In genomic region chr6:127950566-127951141, GRCh38 we compare ENCODE assay signal across 10 cellular contexts. TPM values are rescaled to one million over a fixed set of nuclear protein-coding genes. Genes with fewer than 3 reads are reported as not detected.
DNase-seq lines count a peak whose midpoint lies in the region; ATAC-seq and TF ChIP-seq lines count a peak whose summit lies in the region.
"Had no signal": no experiment of that assay in that cellular context is flagged by ENCODE, and none has a peak within 500 bp of the region (broad histone marks: within the 10 kb centered on the region; RNA-seq: fewer than 3 reads in every experiment).

No MANE protein-coding gene starts in this region.

- peak overlapping the region; percentile 74 for H3K4me3 Mint-ChIP-seq in activated naive CD4-positive, alpha-beta T cell treated with anti-CD3 and anti-CD28 coated beads, Interleukin-2, amount 50 U/mL, for 24 hours
- peak overlapping the region; percentile 73 to 74 for H3K4me3 Mint-ChIP-seq in stimulated activated naive CD8-positive, alpha-beta T cell treated with anti-CD3 and anti-CD28 coated beads, Interleukin-15, amount 100 ng/mL, for 72 hours

- no peak for TF ChIP-seq POLR2A in Peyer's patch (IDR thresholded peaks at IDR 0.05)
- no peak for TF ChIP-seq POLR2A in adrenal gland (IDR thresholded peaks at IDR 0.05)

- no peaks in the 10 kb centered on the region for H3K4me1 ChIP-seq in Peyer's patch
- no peaks in the 10 kb centered on the region for H3K4me1 ChIP-seq in adrenal gland (replicated peaks in 1 of 2)

- H3K9me3 ChIP-seq in Peyer's patch (no peaks in the 10 kb centered on the region), adrenal gland (replicated peaks in 1 of 3) (no peaks in the 10 kb centered on the region)

- H3K27ac Mint-ChIP-seq in activated naive CD4-positive, alpha-beta T cell treated with anti-CD3 and anti-CD28 coated beads, Interleukin-2, amount 50 U/mL, for 24 hours: peak overlapping the region; percentile 93
- H3K27ac Mint-ChIP-seq in stimulated activated naive CD8-positive, alpha-beta T cell treated with anti-CD3 and anti-CD28 coated beads, Interleukin-15, amount 100 ng/mL, for 72 hours: peak overlapping the region; percentile 95 to 97

- TF ChIP-seq CTCF in Peyer's patch (IDR thresholded peaks at IDR 0.05): no peak
- no peak for TF ChIP-seq CTCF in adrenal gland (IDR thresholded peaks at IDR 0.05)

- peaks cover 71% of the 10 kb centered on the region for H3K4me1 Mint-ChIP-seq in activated naive CD4-positive, alpha-beta T cell treated with anti-CD3 and anti-CD28 coated beads, Interleukin-2, amount 50 U/mL, for 24 hours
- H3K4me1 Mint-ChIP-seq in stimulated activated naive CD8-positive, alpha-beta T cell treated with anti-CD3 and anti-CD28 coated beads, Interleukin-15, amount 100 ng/mL, for 72 hours: peaks cover 74% of the 10 kb centered on the region

- peaks cover 8% of the 10 kb centered on the region for H3K9me3 Mint-ChIP-seq in activated naive CD4-positive, alpha-beta T cell treated with anti-CD3 and anti-CD28 coated beads, Interleukin-2, amount 50 U/mL, for 24 hours
- H3K9me3 Mint-ChIP-seq in stimulated activated naive CD8-positive, alpha-beta T cell treated with anti-CD3 and anti-CD28 coated beads, Interleukin-15, amount 100 ng/mL, for 72 hours: peaks cover 12 to 18% of the 10 kb centered on the region in 2 donors

- 80 to 86% (median 85%) methylated on average over 8 of the region's 8 CpGs for WGBS in adrenal gland, 4 donors

- intact Hi-C loops in adrenal gland (cut with DNase I): no loop called here

- H3K27ac ChIP-seq in Peyer's patch: peak overlapping the region; percentile 19 to 57 (median 28)
- H3K27ac ChIP-seq in adrenal gland: no peak overlapping the region

- no peaks in the 10 kb centered on the region for H3K27me3 ChIP-seq in Peyer's patch
- no peaks in the 10 kb centered on the region for H3K27me3 ChIP-seq in adrenal gland

- H3K4me3 ChIP-seq in Peyer's patch (no peak overlapping the region), adrenal gland (no peak overlapping the region)

- H3K36me3 ChIP-seq in Peyer's patch (no peaks in the 10 kb centered on the region), adrenal gland (replicated peaks in 1 of 2) (no peaks in the 10 kb centered on the region)

- no peaks in the 10 kb centered on the region for H3K27me3 Mint-ChIP-seq in activated naive CD4-positive, alpha-beta T cell treated with anti-CD3 and anti-CD28 coated beads, Interleukin-2, amount 50 U/mL, for 24 hours
- H3K27me3 Mint-ChIP-seq in stimulated activated naive CD8-positive, alpha-beta T cell treated with anti-CD3 and anti-CD28 coated beads, Interleukin-15, amount 100 ng/mL, for 72 hours: no peaks in the 10 kb centered on the region

- ATAC-seq in HG03060 (IDR thresholded peaks at IDR 0.05; ENCODE audit: low read depth, unreplicated experiment): peak; percentile 1
- ATAC-seq in stimulated activated naive CD8-positive, alpha-beta T cell treated with anti-CD3 and anti-CD28 coated beads, Interleukin-15, amount 100 ng/mL, for 72 hours: peak; percentile 22

- H3K36me3 Mint-ChIP-seq in activated naive CD4-positive, alpha-beta T cell treated with anti-CD3 and anti-CD28 coated beads, Interleukin-2, amount 50 U/mL, for 24 hours: peaks cover 2% of the 10 kb centered on the region

- no peak for DNase-seq in activated naive CD4-positive, alpha-beta T cell treated with Interleukin-2 at 50 U/mL for 16 hours
- DNase-seq in Peyer's patch (no peak), NCI-H69 (lab: John Stamatoyannopoulos, UW) (no peak), adrenal gland (no peak)
- DNase-seq in stimulated activated naive CD8-positive, alpha-beta T cell treated with anti-CD3 and anti-CD28 coated beads, Interleukin-15, amount 100 ng/mL, for 72 hours: no peak
- DNase-seq in stimulated activated CD4-positive, alpha-beta T cell treated with anti-CD3 and anti-CD28 coated beads, Interleukin-1b, Interleukin-23, amount 100 ng/mL, for 48 hours: no peak

RNA-seq across cellular contexts. Expression of gene THEMIS, which starts 49.8 kb away (rescaled TPM):
- total RNA-seq in Peyer's patch (1 to 10 TPM; 3.8 to 9.1 (median 6.0) TPM), adrenal gland (1 to 10 TPM in 3 of 8 donors, under 1 TPM in 5; 0.14 to 2.6 (median 0.39) TPM)
- under 1 TPM; 0.07 to 0.31 (median 0.16) TPM for polyA plus RNA-seq in adrenal gland
- total RNA-seq: renal cortical epithelial cell had no signal
- polyA plus RNA-seq: keratinocyte had no signal

Comparison
In these comparisons a context has a peak if more than half of its experiments do, and no peak if none do; other contexts are left out.
1. H3K27ac ChIP-seq: peak in Peyer's patch (4 of 4); none in adrenal gland (0 of 5).